Comparison of ENCODE assay signal across 13 cellular contexts in genomic region chr7:50356212-50356944, GRCh38. TPM values are rescaled to one million over a fixed set of nuclear protein-coding genes. Genes with fewer than 3 reads are reported as not detected.
DNase-seq lines count a peak whose midpoint lies in the region; ATAC-seq and TF ChIP-seq lines count a peak whose summit lies in the region.
"Had no signal": no experiment of that assay in that cellular context is flagged by ENCODE, and none has a peak within 500 bp of the region (broad histone marks: within the 10 kb centered on the region; RNA-seq: fewer than 3 reads in every experiment).

No MANE protein-coding gene starts in this region.

- H3K4me1 ChIP-seq in left lung = peaks cover 0 to 86% of the 10 kb centered on the region in 2 donors
- H3K4me1 ChIP-seq in transverse colon = no peaks in the 10 kb centered on the region
- H3K4me1 ChIP-seq: BE2C had no signal

- CTCF ChIA-PET in activated CD8-positive, alpha-beta memory T cell treated with anti-CD3 and anti-CD28 coated beads, Interleukin-2, amount 10 ng/mL, durations not matched to agents 7 days and 5 days (lab: Charles Lee) = interaction anchor here (0.9 to 13.9 kb wide), 5 partner anchors 7 to 151 kb away, joined by 3 to 207 read pairs (median 5); no protein-coding TSS in a partner anchor

- TF ChIP-seq CTCF in left lung (IDR thresholded peaks at IDR 0.05) = no peak
- TF ChIP-seq CTCF in transverse colon (IDR thresholded peaks at IDR 0.05) = no peak

- intact Hi-C loops in left lung (cut with DNase I) (no loop called here), transverse colon (cut with DNase I; ENCODE audit: low total_unique reads) (no loop called here)

- no peak for ATAC-seq in activated CD8-positive, alpha-beta memory T cell treated with anti-CD3 and anti-CD28 coated beads, Interleukin-2, amount 10 ng/mL, durations not matched to agents 7 days and 5 days
- peak; percentile 70 for ATAC-seq in left lung
- ATAC-seq: HCT116 had no signal

- H3K4me3 ChIP-seq in left lung = no peak overlapping the region
- H3K4me3 ChIP-seq in transverse colon = no peak overlapping the region
- H3K4me3 ChIP-seq in MG63 = no peak overlapping the region
- H3K4me3 ChIP-seq: cardiac muscle cell had no signal

- TF ChIP-seq EP300 in transverse colon (IDR thresholded peaks at IDR 0.05; ENCODE audit: low read depth) = no peak

- H3K9me3 ChIP-seq in left lung (no peaks in the 10 kb centered on the region), transverse colon (no peaks in the 10 kb centered on the region), MG63 (no peaks in the 10 kb centered on the region)
- H3K9me3 ChIP-seq: BE2C had no signal

- peak overlapping the region; percentile 99 for H3K27ac Mint-ChIP-seq in activated naive CD4-positive, alpha-beta T cell treated with anti-CD3 and anti-CD28 coated beads, Interleukin-2, amount 50 U/mL, for 24 hours
- peak overlapping the region; percentile 91 for H3K27ac Mint-ChIP-seq in activated CD8-positive, alpha-beta memory T cell treated with anti-CD3 and anti-CD28 coated beads, Interleukin-2, amount 10 ng/mL, durations not matched to agents 7 days and 5 days
- H3K27ac Mint-ChIP-seq: WTC11 had no signal

- H3K27me3 Mint-ChIP-seq in activated naive CD4-positive, alpha-beta T cell treated with anti-CD3 and anti-CD28 coated beads, Interleukin-2, amount 50 U/mL, for 24 hours = no peaks in the 10 kb centered on the region
- no peaks in the 10 kb centered on the region for H3K27me3 Mint-ChIP-seq in activated CD8-positive, alpha-beta memory T cell treated with anti-CD3 and anti-CD28 coated beads, Interleukin-2, amount 10 ng/mL, durations not matched to agents 7 days and 5 days

- peaks cover 96% of the 10 kb centered on the region for H3K4me1 Mint-ChIP-seq in activated naive CD4-positive, alpha-beta T cell treated with anti-CD3 and anti-CD28 coated beads, Interleukin-2, amount 50 U/mL, for 24 hours
- H3K4me1 Mint-ChIP-seq in activated CD8-positive, alpha-beta memory T cell treated with anti-CD3 and anti-CD28 coated beads, Interleukin-2, amount 10 ng/mL, durations not matched to agents 7 days and 5 days = peaks cover 95% of the 10 kb centered on the region
- H3K4me1 Mint-ChIP-seq: WTC11 had no signal

- peaks cover 36% of the 10 kb centered on the region for H3K36me3 Mint-ChIP-seq in activated naive CD4-positive, alpha-beta T cell treated with anti-CD3 and anti-CD28 coated beads, Interleukin-2, amount 50 U/mL, for 24 hours
- peaks cover 76% of the 10 kb centered on the region for H3K36me3 Mint-ChIP-seq in activated CD8-positive, alpha-beta memory T cell treated with anti-CD3 and anti-CD28 coated beads, Interleukin-2, amount 10 ng/mL, durations not matched to agents 7 days and 5 days
- H3K36me3 Mint-ChIP-seq: WTC11 had no signal

- DNase-seq in activated naive CD4-positive, alpha-beta T cell treated with anti-CD3 and anti-CD28 coated beads, Interleukin-2, amount 50 U/mL, for 16 hours = no peak
- no peak for DNase-seq in activated CD8-positive, alpha-beta memory T cell treated with anti-CD3 and anti-CD28 coated beads, Interleukin-2, amount 10 ng/mL, durations not matched to agents 7 days and 5 days
- DNase-seq in left lung = peak; percentile 69 to 87
- no peak for DNase-seq in transverse colon
- DNase-seq in MG63 = no peak
- no peak for DNase-seq in NCI-H526 treated with DMSO at 0.1 percent for 48 hours (lab: John Stamatoyannopoulos, UW)
- no peak for DNase-seq in activated effector memory CD4-positive, alpha-beta T cell treated with Interleukin-2 at 50 U/mL for 16 hours
- DNase-seq: BE2C, NCI-H510A had no signal

- TF ChIP-seq POLR2A in transverse colon (IDR thresholded peaks at IDR 0.05) = no peak

- H3K27me3 ChIP-seq in left lung = no peaks in the 10 kb centered on the region
- H3K27me3 ChIP-seq in transverse colon = no peaks in the 10 kb centered on the region
- peaks cover 2% of the 10 kb centered on the region; the same call in 1 of the 2 replicates for H3K27me3 ChIP-seq in MG63
- H3K27me3 ChIP-seq: cardiac muscle cell had no signal

- peaks cover 0 to 5% of the 10 kb centered on the region in 2 donors for H3K36me3 ChIP-seq in left lung
- H3K36me3 ChIP-seq in transverse colon = no peaks in the 10 kb centered on the region
- no peaks in the 10 kb centered on the region for H3K36me3 ChIP-seq in MG63
- H3K36me3 ChIP-seq: BE2C, cardiac muscle cell had no signal

- WGBS in transverse colon (ENCODE audit: low coverage in 1 of 2), 2 donors = 50 to 85% methylated on average over 2 to 15 of the region's 15 CpGs

- in situ Hi-C loops in transverse colon (cut with MboI; ENCODE audit: low pct_ligation_motif_present in 1 of 4, low pct_unique_long_range_greater_than_20kb in 1 of 4, low sequenced_read_pairs in 3 of 4) = no loop called here

- H3K4me3 Mint-ChIP-seq in activated naive CD4-positive, alpha-beta T cell treated with anti-CD3 and anti-CD28 coated beads, Interleukin-2, amount 50 U/mL, for 24 hours = peak overlapping the region; percentile 64
- peak overlapping the region; percentile 3 for H3K4me3 Mint-ChIP-seq in activated CD8-positive, alpha-beta memory T cell treated with anti-CD3 and anti-CD28 coated beads, Interleukin-2, amount 10 ng/mL, durations not matched to agents 7 days and 5 days
- H3K4me3 Mint-ChIP-seq: WTC11 had no signal

- H3K27ac ChIP-seq in left lung (peak overlapping the region in 1 of 2 donors; percentile 90), transverse colon (peak overlapping the region; percentile 0 to 48 (median 26))
- H3K27ac ChIP-seq: cardiac muscle cell had no signal

- no peaks in the 10 kb centered on the region for H3K9me3 Mint-ChIP-seq in activated naive CD4-positive, alpha-beta T cell treated with anti-CD3 and anti-CD28 coated beads, Interleukin-2, amount 50 U/mL, for 24 hours
- no peaks in the 10 kb centered on the region for H3K9me3 Mint-ChIP-seq in activated CD8-positive, alpha-beta memory T cell treated with anti-CD3 and anti-CD28 coated beads, Interleukin-2, amount 10 ng/mL, durations not matched to agents 7 days and 5 days (ENCODE audit: low read depth)
- H3K9me3 Mint-ChIP-seq: WTC11 had no signal

RNA-seq across cellular contexts. Expression of gene IKZF1, which starts 51.9 kb away (rescaled TPM):
- total RNA-seq in activated CD8-positive, alpha-beta memory T cell treated with anti-CD3 and anti-CD28 coated beads, Interleukin-2, amount 10 ng/mL, durations not matched to agents 7 days and 5 days = 100 to 1,000 TPM; 348 to 374 TPM
- 10 to 100 TPM; 19.0 to 50.2 TPM for total RNA-seq in left lung
- total RNA-seq in transverse colon = 100 to 1,000 TPM in 1 of 4 donors, 10 to 100 TPM in 1, 1 to 10 TPM in 2; 9.2 to 116 (median 29.1) TPM
- total RNA-seq in MG63 (2014; rRNA removed; shearing (Covaris generic); ENCODE audit: low replicate concordance) = not detected in 2 replicates

Comparison
In these comparisons a context has a peak if more than half of its experiments do, and no peak if none do; other contexts are left out.
1. DNase-seq: peak in left lung (2 of 2); none in activated naive CD4-positive, alpha-beta T cell treated with anti-CD3 and anti-CD28 coated beads, Interleukin-2, amount 50 U/mL, for 16 hours (single experiment), activated CD8-positive, alpha-beta memory T cell treated with anti-CD3 and anti-CD28 coated beads, Interleukin-2, amount 10 ng/mL, durations not matched to agents 7 days and 5 days (single experiment), transverse colon (single experiment), MG63 (single experiment), NCI-H526 treated with DMSO at 0.1 percent for 48 hours (single experiment) and activated effector memory CD4-positive, alpha-beta T cell treated with Interleukin-2 at 50 U/mL for 16 hours (single experiment).
2. RNA of gene IKZF1, which starts 51.9 kb away (total RNA-seq): 348 to 374 TPM in activated CD8-positive, alpha-beta memory T cell treated with anti-CD3 and anti-CD28 coated beads, Interleukin-2, amount 10 ng/mL, durations not matched to agents 7 days and 5 days, 19.0 to 50.2 TPM in left lung and 9.2 to 116 TPM in transverse colon; not detected in MG63; every median in the first group is over 10 times any median in the second.